In the genomic region with DNA sequence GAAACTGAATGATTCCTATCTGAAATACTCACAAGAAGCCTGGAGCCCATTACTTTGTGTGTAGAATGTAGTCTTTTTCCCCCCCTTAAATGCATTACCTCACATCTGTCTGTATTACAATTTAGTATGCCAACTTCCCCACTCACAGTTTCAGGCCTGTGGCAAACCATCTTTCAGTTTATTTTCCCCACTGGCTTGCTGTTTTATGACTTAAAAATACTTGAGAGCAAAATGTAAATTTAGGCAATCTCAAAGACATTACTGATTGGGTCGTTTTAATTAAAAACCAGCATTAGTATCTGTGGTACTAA, we compare ENCODE assay signal across 8 cellular contexts. TPM values are rescaled to one million over a fixed set of nuclear protein-coding genes. Genes with fewer than 3 reads are reported as not detected.
DNase-seq lines count a peak whose midpoint lies in the region; ATAC-seq and TF ChIP-seq lines count a peak whose summit lies in the region.
"Had no signal": no experiment of that assay in that cellular context is flagged by ENCODE, and none has a peak within 500 bp of the region (broad histone marks: within the 10 kb centered on the region; RNA-seq: fewer than 3 reads in every experiment).

No MANE protein-coding gene starts in this region.

- TF ChIP-seq POLR2A in body of pancreas (IDR thresholded peaks at IDR 0.05) = no peak

- ATAC-seq in body of pancreas = peak; percentile 38
- ATAC-seq in sciatic nerve = peak; percentile 33
- no peak for ATAC-seq in HG03139 (IDR thresholded peaks at IDR 0.05; ENCODE audit: unreplicated experiment)

- H3K4me3 ChIP-seq in GM06990 (replicated peaks; ENCODE audit: low read depth, low read length) = peak overlapping the region; percentile 39
- no peak overlapping the region for H3K4me3 ChIP-seq in body of pancreas

- 39 to 76% methylated on average over 1 of the region's 1 CpG for WGBS in body of pancreas, 2 donors

- intact Hi-C loops in body of pancreas (cut with DNase I) = no loop called here
- intact Hi-C loops in sciatic nerve (cut with DNase I) = no loop called here

- H3K27ac ChIP-seq in body of pancreas = no peak overlapping the region

- DNase-seq in GM06990 (ENCODE audit: extremely low read depth, insufficient read length) (no peak), NCI-H446 treated with DMSO at 0.1 percent for 48 hours (lab: John Stamatoyannopoulos, UW) (peak; percentile 45), body of pancreas (no peak), sciatic nerve (ENCODE audit: low spot score) (no peak), NCI-H82 treated with DMSO at 0.1 percent for 48 hours (lab: John Stamatoyannopoulos, UW; ENCODE audit: unreplicated experiment) (no peak), mesenteric fat pad (ENCODE audit: low spot score) (no peak)
- DNase-seq: activated gamma-delta T cell had no signal

- no peaks in the 10 kb centered on the region for H3K9me3 ChIP-seq in body of pancreas

- H3K4me1 ChIP-seq in body of pancreas = peaks cover 26% of the 10 kb centered on the region

- H3K27me3 ChIP-seq in GM06990 (replicated peaks; ENCODE audit: control insufficient read depth, insufficient read depth, low read length) (no peaks in the 10 kb centered on the region), body of pancreas (no peaks in the 10 kb centered on the region)

- TF ChIP-seq CTCF in GM06990 (IDR thresholded peaks at IDR 0.05; ENCODE audit: insufficient read depth, low read length, poor library complexity, severe bottlenecking) (no peak), body of pancreas (IDR thresholded peaks at IDR 0.05) (no peak)

- H3K36me3 ChIP-seq in GM06990 (ENCODE audit: control insufficient read depth, insufficient read depth, low read length) (no peaks in the 10 kb centered on the region), body of pancreas (replicated peaks in 1 of 2; ENCODE audit: insufficient read depth in 1 of 2, low read depth in 2 of 2) (no peaks in the 10 kb centered on the region)

RNA-seq across cellular contexts. Expression of a gene that starts 30.4 kb away (rescaled TPM):
- total RNA-seq in body of pancreas (1 to 10 TPM; 3.6 to 7.8 TPM), sciatic nerve (64.2 TPM), mesenteric fat pad (49.6 TPM)
